In the genomic region with DNA sequence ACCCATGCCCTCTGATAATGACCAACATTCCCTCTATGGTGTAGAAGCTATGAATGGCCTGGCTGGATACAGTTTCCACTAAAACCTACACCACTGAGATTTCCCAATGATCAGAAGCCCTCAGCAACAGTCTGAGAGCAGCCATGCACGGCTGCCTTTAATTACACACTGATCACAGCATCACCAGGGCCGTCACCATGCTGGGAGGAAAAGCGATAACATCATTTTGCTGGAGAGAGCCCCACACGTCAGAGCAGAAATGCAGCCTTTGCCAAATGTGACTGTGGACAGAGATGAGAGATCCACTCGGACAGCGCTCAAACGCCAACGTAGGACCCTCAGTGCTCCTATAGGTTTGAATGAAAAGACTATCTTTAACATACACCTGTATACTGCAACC, we compare ENCODE assay signal across 20 cellular contexts.
A peak's percentile ranks its signal among the peaks of the same experiment; 100 is the strongest.
DNase-seq lines count a peak whose midpoint lies in the region; ATAC-seq, FAIRE-seq and TF ChIP-seq lines count a peak whose summit lies in the region.
"Had no signal": no experiment of that assay in that cellular context is flagged by ENCODE, and none has a peak within 500 bp of the region (broad histone marks: within the 10 kb centered on the region; RNA-seq: fewer than 3 reads in every experiment).

No MANE protein-coding gene starts in this region.

- peaks cover 8% of the 10 kb centered on the region; the same call in 1 of the 2 replicates for H3K36me3 ChIP-seq in BLaER1
- peaks cover 53% of the 10 kb centered on the region for H3K36me3 ChIP-seq in Loucy (ENCODE audit: insufficient read depth, low read length)
- peaks cover 9% of the 10 kb centered on the region; the same call in 1 of the 3 replicates for H3K36me3 ChIP-seq in K562 (ENCODE audit: control insufficient read depth, insufficient read depth, low read length)
- H3K36me3 ChIP-seq in neural cell (ENCODE audit: insufficient read depth, low read length), result no peaks in the 10 kb centered on the region
- H3K36me3 ChIP-seq: Peyer's patch had no signal

- WGBS in K562 (ENCODE audit: insufficient coverage, low coverage, missing lambda C conversion rate), result 70% methylated on average over 8 of the region's 8 CpGs

- POLR2A ChIA-PET in K562 (lab: Yijun Ruan, JAX), result interaction anchor here (0.6 kb wide), 1 partner anchor 12 kb away, joined by 3 read pairs; no protein-coding TSS in a partner anchor

- in situ Hi-C loops in K562 (cut with MboI), result no loop called here

- H3K9me3 ChIP-seq in BLaER1, result peaks cover 9% of the 10 kb centered on the region
- peaks cover 4% of the 10 kb centered on the region; the same call in 1 of the 2 replicates for H3K9me3 ChIP-seq in Loucy (ENCODE audit: insufficient read depth, low read depth, low read length)
- peaks cover 9% of the 10 kb centered on the region for H3K9me3 ChIP-seq in K562 (replicated peaks; ENCODE audit: control insufficient read depth, insufficient read depth, low read depth, low read length)
- H3K9me3 ChIP-seq in neural cell (ENCODE audit: low read length), result no peaks in the 10 kb centered on the region
- H3K9me3 ChIP-seq: Peyer's patch had no signal

- no peak overlapping the region for H2AFZ ChIP-seq in Loucy (ENCODE audit: low read length)
- no peak overlapping the region for H2AFZ ChIP-seq in K562 (ENCODE audit: low read depth, low read length)
- no peak overlapping the region for H2AFZ ChIP-seq in neural cell (ENCODE audit: low read depth, low read length)
- H2AFZ ChIP-seq: GM23338 had no signal

- TF ChIP-seq CTCF in Loucy (conservative IDR thresholded peaks at IDR 0.05; ENCODE audit: low read length) (no peak), K562 (IDR thresholded peaks at IDR 0.05 in 2 of 3, conservative IDR thresholded peaks at IDR 0.05 in 1 of 3; ENCODE audit: insufficient read depth in 2 of 3, low read depth in 1 of 3, low read length in 3 of 3) (no peak), neural cell (IDR thresholded peaks at IDR 0.05; ENCODE audit: poor library complexity, severe bottlenecking) (no peak)

- CTCF ChIA-PET in K562 (lab: Yijun Ruan, JAX; ENCODE audit: low intra/inter-chr PET ratio), result no interaction called here

- H3K9me2 ChIP-seq in Loucy (replicated peaks; ENCODE audit: low read depth, low read length) (no peaks in the 10 kb centered on the region), neural cell (ENCODE audit: insufficient read depth, low read length) (no peaks in the 10 kb centered on the region)

- no peak for TF ChIP-seq EP300 in K562 (IDR thresholded peaks at IDR 0.05; ENCODE audit: low read length)
- TF ChIP-seq EP300 in neural cell (conservative IDR thresholded peaks at IDR 0.05; ENCODE audit: poor library complexity, severe bottlenecking), result no peak

- TF ChIP-seq RAD21 in K562 (CRISPR knock-in tag; conservative IDR thresholded peaks at IDR 0.05 in 1 of 2, IDR thresholded peaks at IDR 0.05 in 1 of 2) (no peak), neural cell (conservative IDR thresholded peaks at IDR 0.05) (no peak)

- DNase-seq in K562 (ENCODE audit: extremely low read depth in 1 of 4, low spot score in 3 of 4) (no peak), SIG-M5 treated with dmso at 0.1 percent for 504 hours (lab: John Stamatoyannopoulos, UW; ENCODE audit: unreplicated experiment) (no peak), NCI-H146 treated with DMSO at 0.1 percent for 48 hours (lab: John Stamatoyannopoulos, UW; ENCODE audit: unreplicated experiment) (no peak), left cardiac atrium (no peak)
- DNase-seq: CD4-positive, CD25-positive, alpha-beta regulatory T cell; COR-L47; HCEC 1CT; NCI-H1105; NCI-H187; NCI-H2171; NCI-H526; Peyer's patch had no signal

- FAIRE-seq in K562 (lab: Jason Lieb, UNC), result no peak
- FAIRE-seq: G401.6, GM12878, GM19239 had no signal

- H3K4me2 ChIP-seq in BLaER1, result peak overlapping the region; percentile 43
- peak overlapping the region; percentile 36 for H3K4me2 ChIP-seq in Loucy (ENCODE audit: low read depth, low read length, poor library complexity, severe bottlenecking)
- no peak overlapping the region for H3K4me2 ChIP-seq in K562 (ENCODE audit: insufficient read depth, low read length)
- no peak overlapping the region for H3K4me2 ChIP-seq in neural cell (ENCODE audit: low read length)
- H3K4me2 ChIP-seq: GM23338 had no signal

- ATAC-seq in K562, result no peak
- ATAC-seq in GM21515 (IDR thresholded peaks at IDR 0.05; ENCODE audit: unreplicated experiment), result no peak
- no peak for ATAC-seq in left cardiac atrium
- ATAC-seq: GM12878, GM23338 had no signal

- no peaks in the 10 kb centered on the region for H3K27me3 ChIP-seq in BLaER1
- no peaks in the 10 kb centered on the region for H3K27me3 ChIP-seq in Loucy (ENCODE audit: insufficient read depth, low read length, poor library complexity, severe bottlenecking)
- H3K27me3 ChIP-seq in K562 (ENCODE audit: control insufficient read depth in 2 of 2, insufficient read depth in 2 of 2, low read length in 2 of 2), result no peaks in the 10 kb centered on the region
- no peaks in the 10 kb centered on the region for H3K27me3 ChIP-seq in neural cell (ENCODE audit: insufficient read depth, low read depth, low read length)
- H3K27me3 ChIP-seq: Peyer's patch had no signal

- H3K27ac ChIP-seq in BLaER1, result no peak overlapping the region
- no peak overlapping the region for H3K27ac ChIP-seq in K562 (ENCODE audit: extremely low read depth, low read depth, low read length)
- peak overlapping the region; percentile 29 for H3K27ac ChIP-seq in neural cell (ENCODE audit: low read length)
- H3K27ac ChIP-seq: Peyer's patch had no signal

- H3K4me1 ChIP-seq in BLaER1, result peaks cover 39% of the 10 kb centered on the region
- peaks cover 25% of the 10 kb centered on the region for H3K4me1 ChIP-seq in Loucy (ENCODE audit: insufficient read depth, low read length, poor library complexity, severe bottlenecking)
- H3K4me1 ChIP-seq in K562 (replicated peaks in 1 of 2; ENCODE audit: control insufficient read depth in 2 of 2, insufficient read depth in 2 of 2, low read length in 2 of 2), result peaks cover 7 to 26% of the 10 kb centered on the region in 2 experiments; a peak in 3 of 5 replicates

- H3K4me3 ChIP-seq in BLaER1 (no peak overlapping the region), Loucy (ENCODE audit: low read length, poor library complexity, severe bottlenecking) (no peak overlapping the region), K562 (no peak overlapping the region), neural cell (ENCODE audit: low read length) (peak overlapping the region; percentile 26)
- H3K4me3 ChIP-seq: GM12878, GM23338, Peyer's patch had no signal

- H3K79me2 ChIP-seq in Loucy (ENCODE audit: insufficient read depth, low read length) (peaks cover 53% of the 10 kb centered on the region; the same call in 1 of the 2 replicates), K562 (ENCODE audit: control insufficient read depth, insufficient read depth, low read length) (no peaks in the 10 kb centered on the region), neural cell (replicated peaks; ENCODE audit: insufficient read depth, low read length) (no peaks in the 10 kb centered on the region)

- BruUV-seq in K562 (replicated peaks; lab: Mats Ljungman, UMichigan), result no TSS peak

- no peaks in the 10 kb centered on the region for H3K9me1 ChIP-seq in K562 (ENCODE audit: control insufficient read depth, insufficient read depth, low read length)

- H3F3A ChIP-seq in Loucy (ENCODE audit: low read depth) (no peaks in the 10 kb centered on the region), neural cell (ENCODE audit: insufficient read depth, low read length, poor library complexity, severe bottlenecking) (no peaks in the 10 kb centered on the region)

- H3K9ac ChIP-seq in BLaER1 (0 out of 2 replicates have a peak overlapping the region, but pooled peaks have one; percentile 30), Loucy (ENCODE audit: low read depth, low read length, poor library complexity, severe bottlenecking) (no peak overlapping the region), K562 (ENCODE audit: insufficient read depth in 1 of 2, low read depth in 2 of 2, low read length in 2 of 2) (peak overlapping the region in 1 of 2 experiments; percentile 14; a peak in 1 of 4 replicates), neural cell (ENCODE audit: low read length) (peak overlapping the region; percentile 25)

- H4K20me1 ChIP-seq in BLaER1 (no peaks in the 10 kb centered on the region), Loucy (ENCODE audit: insufficient read depth, low read length, poor library complexity, severe bottlenecking) (no peaks in the 10 kb centered on the region), K562 (replicated peaks; ENCODE audit: control insufficient read depth, insufficient read depth, low read length) (no peaks in the 10 kb centered on the region), neural cell (ENCODE audit: insufficient read depth) (no peaks in the 10 kb centered on the region)

- no peak for TF ChIP-seq POLR2A in K562 (conservative IDR thresholded peaks at IDR 0.05)

- intact Hi-C loops in K562 (cut with micrococcal nuclease) (no loop called here), left cardiac atrium (cut with DNase I) (loop anchor here in 1 of 2 donors (10.0 kb wide), 1 partner anchor 109 kb away; no protein-coding TSS in a partner anchor)

TF ChIP-seq in K562, 482 proteins besides CTCF, POLR2A, EP300 and RAD21 (continues in another document):
- no peak for TF ChIP-seq MCM3 (IDR thresholded peaks at IDR 0.05)
- TF ChIP-seq, protein P1, sequence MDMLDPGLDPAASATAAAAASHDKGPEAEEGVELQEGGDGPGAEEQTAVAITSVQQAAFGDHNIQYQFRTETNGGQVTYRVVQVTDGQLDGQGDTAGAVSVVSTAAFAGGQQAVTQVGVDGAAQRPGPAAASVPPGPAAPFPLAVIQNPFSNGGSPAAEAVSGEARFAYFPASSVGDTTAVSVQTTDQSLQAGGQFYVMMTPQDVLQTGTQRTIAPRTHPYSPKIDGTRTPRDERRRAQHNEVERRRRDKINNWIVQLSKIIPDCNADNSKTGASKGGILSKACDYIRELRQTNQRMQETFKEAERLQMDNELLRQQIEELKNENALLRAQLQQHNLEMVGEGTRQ (CRISPR knock-in tag; IDR thresholded peaks at IDR 0.05), result no peak

TF ChIP-seq in neural cell, 6 proteins besides CTCF, POLR2A, EP300 and RAD21 (continues in another document):
- TF ChIP-seq SMC3 (conservative IDR thresholded peaks at IDR 0.05; ENCODE audit: poor library complexity), result no peak
- TF ChIP-seq MXI1 (conservative IDR thresholded peaks at IDR 0.05; ENCODE audit: poor library complexity, severe bottlenecking), result no peak

Comparison
In these comparisons a context has a peak if more than half of its experiments do, and no peak if none do; other contexts are left out.
1. H3K4me2 ChIP-seq: peak in BLaER1 (single experiment) and Loucy (single experiment); none in K562 (single experiment) and neural cell (single experiment).